In genomic region chr15:47124430-47125102, GRCh38 we compare ENCODE assay signal across 8 cellular contexts.
"Had no signal": no experiment of that assay in that cellular context is flagged by ENCODE, and none has a peak within 500 bp of the region (broad histone marks: within the 10 kb centered on the region; RNA-seq: fewer than 3 reads in every experiment).

No MANE protein-coding gene starts in this region.

- ATAC-seq: GM23338, K562 had no signal

- H3K4me3 ChIP-seq: GM23338, K562 had no signal

- FAIRE-seq: H1, H54, K562 had no signal

- DNase-seq: H9, HCEC 1CT, IMR-90 had no signal

- H3K27ac ChIP-seq: HL-60 had no signal
